In the genomic region with DNA sequence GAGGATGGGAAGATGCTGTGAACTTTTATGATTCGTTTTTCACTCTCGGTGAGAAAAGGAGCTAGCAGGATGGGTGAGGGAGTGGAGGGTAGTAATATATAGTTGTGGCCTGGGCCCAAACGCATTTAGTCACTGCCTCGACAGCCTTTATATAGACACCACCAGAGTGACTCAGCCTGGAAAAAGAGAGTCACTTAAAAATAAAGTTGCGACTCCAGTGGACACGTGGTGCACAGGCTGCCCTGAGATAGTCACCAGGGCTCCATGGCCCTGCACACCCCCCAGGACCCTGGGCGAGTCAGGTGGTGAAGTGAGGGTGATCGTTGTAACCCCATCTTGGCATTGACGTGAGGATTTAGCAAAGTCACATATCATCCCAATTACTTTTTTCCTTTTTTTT, we compare ENCODE assay signal across 12 cellular contexts.
DNase-seq lines count a peak whose midpoint lies in the region; TF ChIP-seq lines count a peak whose summit lies in the region.
"Had no signal": no experiment of that assay in that cellular context is flagged by ENCODE, and none has a peak within 500 bp of the region (broad histone marks: within the 10 kb centered on the region; RNA-seq: fewer than 3 reads in every experiment).

No MANE protein-coding gene starts in this region.

- H3K4me1 Mint-ChIP-seq in activated T-cell treated with anti-CD3 and anti-CD28 coated beads, Interleukin-2, amount 50 U/mL, for 24 hours (ENCODE audit: low read depth) = peaks cover 17% of the 10 kb centered on the region

- WGBS in lower leg skin, 2 donors = 67 to 70% methylated on average over 9 of the region's 9 CpGs

- H3K9me3 Mint-ChIP-seq in activated T-cell treated with anti-CD3 and anti-CD28 coated beads, Interleukin-2, amount 50 U/mL, for 24 hours = no peaks in the 10 kb centered on the region
- H3K9me3 Mint-ChIP-seq: CD14-positive monocyte, neural crest cell had no signal

- TF ChIP-seq CTCF in right atrium auricular region (IDR thresholded peaks at IDR 0.05) (no peak), lower leg skin (IDR thresholded peaks at IDR 0.05) (no peak)

- no peaks in the 10 kb centered on the region for H3K27me3 Mint-ChIP-seq in activated T-cell treated with anti-CD3 and anti-CD28 coated beads, Interleukin-2, amount 50 U/mL, for 24 hours

- H3K4me1 ChIP-seq in right atrium auricular region (peaks cover 0 to 39% of the 10 kb centered on the region in 2 donors), stomach smooth muscle (ENCODE audit: control insufficient read depth, insufficient read depth, low read length) (peaks cover 22% of the 10 kb centered on the region)

- H3K9me3 ChIP-seq in right atrium auricular region = no peaks in the 10 kb centered on the region
- H3K9me3 ChIP-seq in stomach smooth muscle (ENCODE audit: control insufficient read depth in 2 of 2, low read length in 2 of 2) = no peaks in the 10 kb centered on the region

- TF ChIP-seq POLR2A in lower leg skin (IDR thresholded peaks at IDR 0.05) = no peak

- H3K4me3 ChIP-seq in right atrium auricular region = no peak overlapping the region
- H3K4me3 ChIP-seq in stomach smooth muscle (ENCODE audit: low read length in 2 of 2) = peak overlapping the region in 1 of 2 donors; percentile 22
- no peak overlapping the region for H3K4me3 ChIP-seq in lower leg skin (ENCODE audit: low read depth, poor library complexity, severe bottlenecking)

- DNase-seq in activated CD8-positive, alpha-beta memory T cell treated with anti-CD3 and anti-CD28 coated beads, Interleukin-2, amount 50 U/mL, for 48 hours = peak; percentile 55
- no peak for DNase-seq in activated CD8-positive, alpha-beta memory T cell treated with anti-CD3 and anti-CD28 coated beads for 24 hours
- DNase-seq in activated T-cell treated with anti-CD3 and anti-CD28 coated beads, Interleukin-2, amount 50 U/mL, for 24 hours = no peak
- no peak for DNase-seq in right atrium auricular region (ENCODE audit: low spot score)
- DNase-seq in lower leg skin (ENCODE audit: low spot score in 2 of 2) = no peak
- no peak for DNase-seq in OCI-M1 (lab: John Stamatoyannopoulos, UW)
- DNase-seq in islet precursor cell = no peak
- DNase-seq: activated CD4-positive, alpha-beta T cell treated with anti-CD3 and anti-CD28 coated beads for 1 hour; NCI-H446 had no signal

- peak overlapping the region; percentile 80 to 89 for H3K27ac ChIP-seq in right atrium auricular region
- H3K27ac ChIP-seq in stomach smooth muscle (ENCODE audit: low read length) = peak overlapping the region; percentile 64

- no peak overlapping the region for H3K9ac ChIP-seq in stomach smooth muscle (ENCODE audit: low read length in 2 of 2)

- H3K4me3 Mint-ChIP-seq in activated T-cell treated with anti-CD3 and anti-CD28 coated beads, Interleukin-2, amount 50 U/mL, for 24 hours = no peak overlapping the region
- H3K4me3 Mint-ChIP-seq: CD14-positive monocyte, neural crest cell had no signal

- intact Hi-C loops in lower leg skin (cut with DNase I; ENCODE audit: low total_unique reads) = no loop called here

- H3K36me3 Mint-ChIP-seq in activated T-cell treated with anti-CD3 and anti-CD28 coated beads, Interleukin-2, amount 50 U/mL, for 24 hours (ENCODE audit: low read depth) = peaks cover 16% of the 10 kb centered on the region

- H3K27me3 ChIP-seq in right atrium auricular region = no peaks in the 10 kb centered on the region
- H3K27me3 ChIP-seq in stomach smooth muscle (ENCODE audit: control insufficient read depth in 1 of 2, insufficient read depth in 2 of 2, low read length in 2 of 2) = no peaks in the 10 kb centered on the region

- H3K36me3 ChIP-seq in right atrium auricular region (no peaks in the 10 kb centered on the region), stomach smooth muscle (ENCODE audit: control insufficient read depth in 2 of 2, insufficient read depth in 2 of 2, low read length in 2 of 2) (peaks cover 0 to 5% of the 10 kb centered on the region in 2 donors)

- H3K27ac Mint-ChIP-seq in activated T-cell treated with anti-CD3 and anti-CD28 coated beads, Interleukin-2, amount 50 U/mL, for 24 hours = peak overlapping the region; percentile 22
